Comparison of ENCODE assay signal across 8 cellular contexts in genomic region chr2:235263205-235264120, GRCh38.
DNase-seq lines count a peak whose midpoint lies in the region; ATAC-seq and TF ChIP-seq lines count a peak whose summit lies in the region.

No MANE protein-coding gene starts in this region.

- TF ChIP-seq CTCF in choroid plexus epithelial cell (conservative IDR thresholded peaks at IDR 0.05; ENCODE audit: low read depth, low read length) = no peak
- TF ChIP-seq CTCF in liver (IDR thresholded peaks at IDR 0.05; ENCODE audit: low read depth, low read length, missing input control) = no peak
- peak in 1 of 5 experiments; percentile 6 for TF ChIP-seq CTCF in transverse colon (IDR thresholded peaks at IDR 0.05)
- TF ChIP-seq CTCF in WTC11 (IDR thresholded peaks at IDR 0.05) = no peak

- no peak overlapping the region for H3K9ac ChIP-seq in liver (ENCODE audit: low read depth in 1 of 2, low read length in 2 of 2)

- H3K36me3 ChIP-seq in liver (ENCODE audit: control insufficient read depth in 4 of 4, insufficient read depth in 3 of 4, low read depth in 1 of 4, low read length in 3 of 4) (no peaks in the 10 kb centered on the region), transverse colon (no peaks in the 10 kb centered on the region)

- no peak for TF ChIP-seq POLR2A in transverse colon (IDR thresholded peaks at IDR 0.05)

- TF ChIP-seq RAD21 in liver (IDR thresholded peaks at IDR 0.05) = no peak

- H3K27me3 Mint-ChIP-seq in WTC11 (ENCODE audit: low read depth) = peaks cover 5% of the 10 kb centered on the region; the same call in 1 of the 2 replicates

- CTCF ChIA-PET in WTC11 (lab: Charles Lee) = interaction anchor here (0.7 kb wide), 1 partner anchor 155 kb away, joined by 4 read pairs; no protein-coding TSS in a partner anchor

- H3K4me3 ChIP-seq in choroid plexus epithelial cell (ENCODE audit: low read depth, low read length) (peak overlapping the region; percentile 29), liver (ENCODE audit: low read depth in 1 of 3, low read length in 3 of 3) (no peak overlapping the region), transverse colon (peak overlapping the region in 1 of 4 donors; percentile 35)

- TF ChIP-seq EP300 in transverse colon (IDR thresholded peaks at IDR 0.05; ENCODE audit: low read depth) = no peak

- 60% methylated on average over 28 of the region's 28 CpGs for WGBS in liver
- 39 to 43% methylated on average over 3 to 28 of the region's 28 CpGs for WGBS in transverse colon (ENCODE audit: low coverage in 1 of 2), 2 donors

- H3K9me3 Mint-ChIP-seq in WTC11 = peaks cover 7% of the 10 kb centered on the region

- H3K27ac ChIP-seq in liver (ENCODE audit: low read depth in 1 of 2, low read length in 2 of 2) = peak overlapping the region in 1 of 2 donors; percentile 10
- peak overlapping the region; percentile 28 to 69 (median 62) for H3K27ac ChIP-seq in transverse colon

- intact Hi-C loops in transverse colon (cut with DNase I; ENCODE audit: low total_unique reads) = no loop called here

- no peak for ATAC-seq in WTC11
- ATAC-seq in HG03097 (IDR thresholded peaks at IDR 0.05; ENCODE audit: low FRiP score, unreplicated experiment) = no peak

- peaks cover 2% of the 10 kb centered on the region for H3K36me3 Mint-ChIP-seq in WTC11

- no peak overlapping the region for H3K27ac Mint-ChIP-seq in WTC11

- in situ Hi-C loops in transverse colon (cut with MboI; ENCODE audit: low pct_ligation_motif_present in 1 of 4, low pct_unique_long_range_greater_than_20kb in 1 of 4, low sequenced_read_pairs in 3 of 4) = no loop called here

- POLR2A ChIA-PET in WTC11 (lab: Charles Lee) = no interaction called here

- H3K27me3 ChIP-seq in liver (ENCODE audit: control insufficient read depth in 4 of 4, insufficient read depth in 4 of 4, low read length in 3 of 4) (no peaks in the 10 kb centered on the region), transverse colon (no peaks in the 10 kb centered on the region)

- DNase-seq in NCI-H526 (lab: John Stamatoyannopoulos, UW) = peak; percentile 21 to 38
- DNase-seq in NCI-H526 treated with DMSO at 0.1 percent for 48 hours (lab: John Stamatoyannopoulos, UW) = no peak
- peak; percentile 94 for DNase-seq in choroid plexus epithelial cell (ENCODE audit: low read depth)
- peak; percentile 70 for DNase-seq in transverse colon
- DNase-seq in WTC11 (ENCODE audit: low spot score) = no peak
- no peak for DNase-seq in SKM-1 treated with dmso at 0.1 percent for 144 hours (lab: John Stamatoyannopoulos, UW; ENCODE audit: unreplicated experiment)

- no peak overlapping the region for H3K4me3 Mint-ChIP-seq in WTC11

- H3K4me1 ChIP-seq in liver (ENCODE audit: control insufficient read depth in 4 of 4, insufficient read depth in 4 of 4, low read length in 3 of 4) (no peaks in the 10 kb centered on the region), transverse colon (peaks cover 0 to 13% (median 7%) of the 10 kb centered on the region in 4 donors)

- H3K4me1 Mint-ChIP-seq in WTC11 = peaks cover 18% of the 10 kb centered on the region

- H3K9me3 ChIP-seq in liver (ENCODE audit: control insufficient read depth in 4 of 4, low read length in 3 of 4) = no peaks in the 10 kb centered on the region
- no peaks in the 10 kb centered on the region for H3K9me3 ChIP-seq in transverse colon

TF ChIP-seq in liver, 16 proteins besides CTCF, POLR2A, EP300 and RAD21 (continues in another document):
- peak; percentile 43 for TF ChIP-seq NR2F2 (IDR thresholded peaks at IDR 0.05)
- TF ChIP-seq JUND (IDR thresholded peaks at IDR 0.05) = peak; percentile 70 to 73
- no peak for TF ChIP-seq HNF4A (conservative IDR thresholded peaks at IDR 0.05)
- peak; percentile 26 for TF ChIP-seq ZBTB33 (IDR thresholded peaks at IDR 0.05)
- no peak for TF ChIP-seq EGR1 (IDR thresholded peaks at IDR 0.05; ENCODE audit: low read depth in 2 of 2)
- no peak for TF ChIP-seq RXRA (IDR thresholded peaks at IDR 0.05)
- no peak for TF ChIP-seq GABPA (IDR thresholded peaks at IDR 0.05 in 1 of 2, conservative IDR thresholded peaks at IDR 0.05 in 1 of 2)
- TF ChIP-seq HNF4G (IDR thresholded peaks at IDR 0.05) = no peak

TF ChIP-seq in WTC11, 78 proteins besides CTCF, POLR2A, EP300 and RAD21:
- TF ChIP-seq, protein P1, sequence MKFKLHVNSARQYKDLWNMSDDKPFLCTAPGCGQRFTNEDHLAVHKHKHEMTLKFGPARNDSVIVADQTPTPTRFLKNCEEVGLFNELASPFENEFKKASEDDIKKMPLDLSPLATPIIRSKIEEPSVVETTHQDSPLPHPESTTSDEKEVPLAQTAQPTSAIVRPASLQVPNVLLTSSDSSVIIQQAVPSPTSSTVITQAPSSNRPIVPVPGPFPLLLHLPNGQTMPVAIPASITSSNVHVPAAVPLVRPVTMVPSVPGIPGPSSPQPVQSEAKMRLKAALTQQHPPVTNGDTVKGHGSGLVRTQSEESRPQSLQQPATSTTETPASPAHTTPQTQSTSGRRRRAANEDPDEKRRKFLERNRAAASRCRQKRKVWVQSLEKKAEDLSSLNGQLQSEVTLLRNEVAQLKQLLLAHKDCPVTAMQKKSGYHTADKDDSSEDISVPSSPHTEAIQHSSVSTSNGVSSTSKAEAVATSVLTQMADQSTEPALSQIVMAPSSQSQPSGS (CRISPR knock-in tag; IDR thresholded peaks at IDR 0.05; ENCODE audit: borderline replicate concordance, low read depth) = no peak
- TF ChIP-seq ZNF281 (CRISPR knock-in tag; IDR thresholded peaks at IDR 0.05) = no peak
- TF ChIP-seq TEAD4 (CRISPR knock-in tag; IDR thresholded peaks at IDR 0.05) = no peak
- TF ChIP-seq ATF1 (CRISPR knock-in tag; IDR thresholded peaks at IDR 0.05) = no peak
- no peak for TF ChIP-seq USF1 (CRISPR knock-in tag; IDR thresholded peaks at IDR 0.05)
- no peak for TF ChIP-seq ZNF423 (CRISPR knock-in tag; IDR thresholded peaks at IDR 0.05)
- TF ChIP-seq JAZF1 (CRISPR knock-in tag; IDR thresholded peaks at IDR 0.05) = no peak
- TF ChIP-seq TCF7 (CRISPR knock-in tag; IDR thresholded peaks at IDR 0.05; ENCODE audit: low read depth) = no peak
- no peak for TF ChIP-seq NFATC4 (CRISPR knock-in tag; IDR thresholded peaks at IDR 0.05)
- no peak for TF ChIP-seq EMX1 (CRISPR knock-in tag; IDR thresholded peaks at IDR 0.05)
- TF ChIP-seq NR2C2 (CRISPR knock-in tag; IDR thresholded peaks at IDR 0.05) = no peak
- TF ChIP-seq, protein P2, sequence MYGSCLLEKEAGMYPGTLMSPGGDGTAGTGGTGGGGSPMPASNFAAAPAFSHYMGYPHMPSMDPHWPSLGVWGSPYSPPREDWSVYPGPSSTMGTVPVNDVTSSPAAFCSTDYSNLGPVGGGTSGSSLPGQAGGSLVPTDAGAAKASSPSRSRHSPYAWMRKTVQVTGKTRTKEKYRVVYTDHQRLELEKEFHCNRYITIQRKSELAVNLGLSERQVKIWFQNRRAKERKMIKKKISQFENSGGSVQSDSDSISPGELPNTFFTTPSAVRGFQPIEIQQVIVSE (CRISPR knock-in tag; IDR thresholded peaks at IDR 0.05; ENCODE audit: borderline replicate concordance) = no peak
- no peak for TF ChIP-seq KAT7 (CRISPR knock-in tag; IDR thresholded peaks at IDR 0.05; ENCODE audit: borderline replicate concordance)
- no peak for TF ChIP-seq MLX (CRISPR knock-in tag; IDR thresholded peaks at IDR 0.05)
- TF ChIP-seq PRRX2 (CRISPR knock-in tag; IDR thresholded peaks at IDR 0.05) = no peak
- no peak for TF ChIP-seq FOXJ3 (CRISPR knock-in tag; IDR thresholded peaks at IDR 0.05; ENCODE audit: borderline replicate concordance)
- TF ChIP-seq SMAD4 (CRISPR knock-in tag; IDR thresholded peaks at IDR 0.05) = no peak

Comparison
In these comparisons a context has a peak if more than half of its experiments do, and no peak if none do; other contexts are left out.
1. DNase-seq: peak in NCI-H526 (2 of 2), choroid plexus epithelial cell (single experiment) and transverse colon (single experiment); none in NCI-H526 treated with DMSO at 0.1 percent for 48 hours (single experiment), WTC11 (single experiment) and SKM-1 treated with dmso at 0.1 percent for 144 hours (single experiment).